17 cellular contexts compared by ENCODE assay signal in the genomic region with DNA sequence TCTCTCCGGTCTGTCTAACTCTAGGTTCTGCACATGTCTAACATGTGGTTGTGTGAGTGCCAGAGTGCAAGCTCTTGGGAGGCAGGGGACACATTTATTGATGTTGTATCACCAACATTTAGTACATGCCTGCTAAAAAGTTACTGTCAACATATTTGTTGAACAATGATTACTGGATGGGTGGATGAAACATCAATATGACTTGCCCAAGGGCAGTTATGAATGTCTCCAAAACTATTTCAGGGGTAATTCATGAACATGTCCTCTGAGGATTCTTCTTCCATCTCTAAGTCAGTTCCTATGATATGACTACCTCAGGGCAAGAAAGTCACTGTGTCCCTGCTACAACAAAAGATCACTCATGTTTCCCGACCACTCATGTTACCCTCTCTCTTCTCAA.
DNase-seq lines count a peak whose midpoint lies in the region; ATAC-seq, FAIRE-seq and TF ChIP-seq lines count a peak whose summit lies in the region.
"Had no signal": no experiment of that assay in that cellular context is flagged by ENCODE, and none has a peak within 500 bp of the region (broad histone marks: within the 10 kb centered on the region; RNA-seq: fewer than 3 reads in every experiment).

No MANE protein-coding gene starts in this region.

- no peak for TF ChIP-seq POLR2A in HepG2 (IDR thresholded peaks at IDR 0.05; ENCODE audit: insufficient read depth in 1 of 2, low read depth in 2 of 2, low read length in 2 of 2)

- 0 out of 2 replicates have a peak, but pooled peaks cover 5% of the 10 kb centered on the region for H3K4me1 ChIP-seq in HepG2 (ENCODE audit: insufficient read depth, low read length)

- H3K36me3 ChIP-seq in HepG2 (replicated peaks in 1 of 2; ENCODE audit: control insufficient read depth in 1 of 2, insufficient read depth in 2 of 2, low read length in 2 of 2): no peaks in the 10 kb centered on the region
- H3K36me3 ChIP-seq: MG63 had no signal

- no peaks in the 10 kb centered on the region for H3K36me3 Mint-ChIP-seq in osteocyte (ENCODE audit: unreplicated experiment)
- H3K36me3 Mint-ChIP-seq: CD4-positive, alpha-beta memory T cell had no signal

- intact Hi-C loops in HepG2 (cut with micrococcal nuclease; ENCODE audit: unreplicated experiment): no loop called here

- H3K4me2 ChIP-seq in HepG2 (ENCODE audit: low read depth, low read length): no peak overlapping the region

- no peaks in the 10 kb centered on the region for H3K27me3 ChIP-seq in HepG2 (ENCODE audit: control insufficient read depth in 1 of 2, insufficient read depth in 2 of 2, low read length in 2 of 2)
- H3K27me3 ChIP-seq: MG63 had no signal

- no peak overlapping the region for H3K27ac ChIP-seq in HepG2 (ENCODE audit: extremely low read length, insufficient read depth, low read length)
- H3K27ac ChIP-seq: 22Rv1, SK-N-MC had no signal

- BruUV-seq in HepG2 (replicated peaks; lab: Mats Ljungman, UMichigan): no TSS peak

- H4K20me1 ChIP-seq in HepG2 (ENCODE audit: insufficient read depth, low read length): no peaks in the 10 kb centered on the region

- peak; percentile 47 for DNase-seq in DMS53 (lab: John Stamatoyannopoulos, UW)
- no peak for DNase-seq in DMS53 treated with DMSO at 0.1 percent for 48 hours (lab: John Stamatoyannopoulos, UW; ENCODE audit: unreplicated experiment)
- DNase-seq in EH (ENCODE audit: low read depth): peak; percentile 51
- DNase-seq in T1000 (lab: John Stamatoyannopoulos, UW): peak; percentile 13
- DNase-seq in osteocyte (ENCODE audit: extremely low spot score, unreplicated experiment): no peak
- DNase-seq in effector CD4-positive, alpha-beta T cell: no peak
- no peak for DNase-seq in HepG2 (ENCODE audit: low spot score)
- no peak for DNase-seq in activated CD4-positive, alpha-beta T cell treated with anti-CD3 and anti-CD28 coated beads for 4 hours
- DNase-seq: CD4-positive, alpha-beta memory T cell; MG63; NCI-H1048; NCI-H1436; NCI-H1930; SHP77 had no signal

- WGBS in HepG2 (ENCODE audit: low lambda C conversion rate): 26% methylated on average over 2 of the region's 2 CpGs

- POLR2A ChIA-PET in HepG2 (lab: Yijun Ruan, JAX): no interaction called here

- no peak for FAIRE-seq in HepG2 (lab: Jason Lieb, UNC)
- FAIRE-seq: H54 had no signal

- CTCF ChIA-PET in HepG2 (lab: Yijun Ruan, JAX; ENCODE audit: low intra/inter-chr PET ratio, low total read pairs): no interaction called here

- no peaks in the 10 kb centered on the region for H3K9me3 Mint-ChIP-seq in osteocyte (ENCODE audit: unreplicated experiment)

- no peak overlapping the region for H3K4me3 ChIP-seq in HepG2 (replicated peaks in 1 of 3; ENCODE audit: insufficient read depth in 1 of 3, low read depth in 2 of 3, low read length in 3 of 3)
- H3K4me3 ChIP-seq: MG63, SK-N-MC had no signal

- in situ Hi-C loops in HepG2 (cut with HindIII; ENCODE audit: extremely low pct_ligation_motif_present, low pct_unique_long_range_greater_than_20kb): no loop called here

- no peaks in the 10 kb centered on the region for H3K9me3 ChIP-seq in HepG2 (ENCODE audit: low read length)
- H3K9me3 ChIP-seq: MG63 had no signal

- no peak overlapping the region for H3K9ac ChIP-seq in HepG2 (ENCODE audit: insufficient read depth, low read depth, low read length)

- peak overlapping the region; percentile 51 for H3K27ac Mint-ChIP-seq in osteocyte (ENCODE audit: unreplicated experiment)
- H3K27ac Mint-ChIP-seq: CD4-positive, alpha-beta memory T cell had no signal

- H2AFZ ChIP-seq in HepG2 (ENCODE audit: low read length): no peak overlapping the region

- no peak overlapping the region for H3K4me3 Mint-ChIP-seq in osteocyte (ENCODE audit: unreplicated experiment)
- H3K4me3 Mint-ChIP-seq: CD4-positive, alpha-beta memory T cell had no signal

- no peaks in the 10 kb centered on the region for H3K79me2 ChIP-seq in HepG2 (ENCODE audit: insufficient read depth, low read length)

- TF ChIP-seq CTCF in osteocyte (IDR thresholded peaks at IDR 0.05): no peak
- no peak for TF ChIP-seq CTCF in HepG2 (CRISPR knock-in tag; IDR thresholded peaks at IDR 0.05)

- TF ChIP-seq EP300 in HepG2 (IDR thresholded peaks at IDR 0.05; ENCODE audit: low read depth in 2 of 2, low read length in 2 of 2) (no peak), HepG2 (CRISPR knock-in tag; IDR thresholded peaks at IDR 0.05; ENCODE audit: borderline replicate concordance) (no peak)

- ATAC-seq in HepG2: no peak

- H3K4me1 Mint-ChIP-seq in osteocyte (ENCODE audit: unreplicated experiment): peaks cover 55% of the 10 kb centered on the region

- TF ChIP-seq RAD21 in HepG2 (CRISPR knock-in tag; IDR thresholded peaks at IDR 0.05): no peak

- H3K27me3 Mint-ChIP-seq in osteocyte (ENCODE audit: unreplicated experiment): no peaks in the 10 kb centered on the region

TF ChIP-seq in HepG2, 621 proteins besides CTCF, POLR2A, EP300 and RAD21:
- no peak for TF ChIP-seq RBM22 (optimal IDR thresholded peaks at IDR 0.05; ENCODE audit: low read length)
- no peak for TF ChIP-seq KAT7 (CRISPR knock-in tag; IDR thresholded peaks at IDR 0.05; ENCODE audit: borderline replicate concordance)
- TF ChIP-seq, protein P1, sequence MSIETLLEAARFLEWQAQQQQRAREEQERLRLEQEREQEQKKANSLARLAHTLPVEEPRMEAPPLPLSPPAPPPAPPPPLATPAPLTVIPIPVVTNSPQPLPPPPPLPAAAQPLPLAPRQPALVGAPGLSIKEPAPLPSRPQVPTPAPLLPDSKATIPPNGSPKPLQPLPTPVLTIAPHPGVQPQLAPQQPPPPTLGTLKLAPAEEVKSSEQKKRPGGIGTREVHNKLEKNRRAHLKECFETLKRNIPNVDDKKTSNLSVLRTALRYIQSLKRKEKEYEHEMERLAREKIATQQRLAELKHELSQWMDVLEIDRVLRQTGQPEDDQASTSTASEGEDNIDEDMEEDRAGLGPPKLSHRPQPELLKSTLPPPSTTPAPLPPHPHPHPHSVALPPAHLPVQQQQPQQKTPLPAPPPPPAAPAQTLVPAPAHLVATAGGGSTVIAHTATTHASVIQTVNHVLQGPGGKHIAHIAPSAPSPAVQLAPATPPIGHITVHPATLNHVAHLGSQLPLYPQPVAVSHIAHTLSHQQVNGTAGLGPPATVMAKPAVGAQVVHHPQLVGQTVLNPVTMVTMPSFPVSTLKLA (IDR thresholded peaks at IDR 0.05): no peak
- no peak for TF ChIP-seq GPN1 (CRISPR knock-in tag; IDR thresholded peaks at IDR 0.05; ENCODE audit: borderline replicate concordance)
- no peak for TF ChIP-seq KMT2A (CRISPR knock-in tag; IDR thresholded peaks at IDR 0.05)
- no peak for TF ChIP-seq YEATS4 (CRISPR knock-in tag; IDR thresholded peaks at IDR 0.05; ENCODE audit: borderline replicate concordance)
- no peak for TF ChIP-seq SNAPC2 (CRISPR knock-in tag; IDR thresholded peaks at IDR 0.05)
- no peak for TF ChIP-seq ZNF839 (CRISPR knock-in tag; IDR thresholded peaks at IDR 0.05; ENCODE audit: borderline replicate concordance)
- TF ChIP-seq ZNF891 (CRISPR knock-in tag; IDR thresholded peaks at IDR 0.05): no peak

Comparison
In these comparisons a context has a peak if more than half of its experiments do, and no peak if none do; other contexts are left out.
1. DNase-seq: peak in DMS53 (single experiment), EH (single experiment) and T1000 (single experiment); none in DMS53 treated with DMSO at 0.1 percent for 48 hours (single experiment), osteocyte (single experiment), effector CD4-positive, alpha-beta T cell (single experiment), HepG2 (single experiment) and activated CD4-positive, alpha-beta T cell treated with anti-CD3 and anti-CD28 coated beads for 4 hours (0 of 2).